ENCODE assay signal across 8 cellular contexts in genomic region chr2:203328735-203329549, GRCh38. TPM values are rescaled to one million over a fixed set of nuclear protein-coding genes. Genes with fewer than 3 reads are reported as not detected.
DNase-seq lines count a peak whose midpoint lies in the region; TF ChIP-seq lines count a peak whose summit lies in the region.

No MANE protein-coding gene starts in this region.

- peaks cover 55% of the 10 kb centered on the region for H3K79me2 ChIP-seq in Loucy (ENCODE audit: insufficient read depth, low read length)

- H3K4me2 ChIP-seq in Loucy (ENCODE audit: low read depth, low read length, poor library complexity, severe bottlenecking) = peak overlapping the region; percentile 87

- H4K20me1 ChIP-seq in Loucy (ENCODE audit: insufficient read depth, low read length, poor library complexity, severe bottlenecking) = peaks cover 32% of the 10 kb centered on the region

- peak; percentile 28 to 71 for DNase-seq in HAP-1 (ENCODE audit: low spot score in 2 of 2)
- peak; percentile 69 for DNase-seq in activated CD4-positive, CD25-positive, alpha-beta regulatory T cell treated with anti-CD3 and anti-CD28 coated beads, Interleukin-2, amount 50 U/mL, for 72 hours
- DNase-seq in dedifferentiated amniotic fluid mesenchymal stem cell (ENCODE audit: extremely low spot score) = peak; percentile 33
- DNase-seq in stimulated activated CD4-positive, alpha-beta T cell treated with anti-CD3 and anti-CD28 coated beads, Interleukin-4, amount 100 ng/mL, for 48 hours (ENCODE audit: low read depth in 2 of 2) = peak; percentile 48 to 53
- no peak for DNase-seq in NOMO-1 treated with DMSO at 0.1 percent for 48 hours (lab: John Stamatoyannopoulos, UW; ENCODE audit: unreplicated experiment)

- H3K27ac ChIP-seq in liver (ENCODE audit: low read depth in 1 of 2, low read length in 2 of 2) = peak overlapping the region; percentile 63 to 78

- no peaks in the 10 kb centered on the region for H3K9me2 ChIP-seq in Loucy (replicated peaks; ENCODE audit: low read depth, low read length)

- H3K4me3 ChIP-seq in GM12875 (ENCODE audit: low read depth, low read length) (peak overlapping the region; percentile 77), HAP-1 (peak overlapping the region; percentile 80), Loucy (ENCODE audit: low read length, poor library complexity, severe bottlenecking) (peak overlapping the region; percentile 87), liver (ENCODE audit: low read depth in 1 of 3, low read length in 3 of 3) (peak overlapping the region; percentile 74 to 100 (median 90))

- TF ChIP-seq RAD21 in liver (IDR thresholded peaks at IDR 0.05) = no peak

- 3% methylated on average over 32 of the region's 32 CpGs for WGBS in liver

- H3K36me3 ChIP-seq in HAP-1 (replicated peaks) (no peaks in the 10 kb centered on the region), Loucy (ENCODE audit: insufficient read depth, low read length) (no peaks in the 10 kb centered on the region), liver (ENCODE audit: control insufficient read depth in 4 of 4, insufficient read depth in 3 of 4, low read depth in 1 of 4, low read length in 3 of 4) (no peaks in the 10 kb centered on the region)

- peak overlapping the region; percentile 87 for H3K9ac ChIP-seq in Loucy (ENCODE audit: low read depth, low read length, poor library complexity, severe bottlenecking)
- H3K9ac ChIP-seq in liver (ENCODE audit: low read depth in 1 of 2, low read length in 2 of 2) = peak overlapping the region; percentile 56 to 84

- in situ Hi-C loops in HAP-1 (cut with MboI; ENCODE audit: low sequenced_read_pairs) = no loop called here

- no peak for TF ChIP-seq CTCF in GM12875 (IDR thresholded peaks at IDR 0.05; ENCODE audit: borderline replicate concordance, insufficient read depth, low read depth, low read length)
- TF ChIP-seq CTCF in Loucy (conservative IDR thresholded peaks at IDR 0.05; ENCODE audit: low read length) = no peak
- no peak for TF ChIP-seq CTCF in liver (IDR thresholded peaks at IDR 0.05; ENCODE audit: low read depth, low read length, missing input control)

- H3K4me1 ChIP-seq in HAP-1 (peaks cover 14% of the 10 kb centered on the region), Loucy (ENCODE audit: insufficient read depth, low read length, poor library complexity, severe bottlenecking) (peaks cover 27% of the 10 kb centered on the region), liver (ENCODE audit: control insufficient read depth in 4 of 4, insufficient read depth in 4 of 4, low read length in 3 of 4) (peaks cover 3 to 13% (median 9%) of the 10 kb centered on the region in 4 donors)

- no peaks in the 10 kb centered on the region for H3K27me3 ChIP-seq in HAP-1 (ENCODE audit: low read depth)
- H3K27me3 ChIP-seq in Loucy (ENCODE audit: insufficient read depth, low read length, poor library complexity, severe bottlenecking) = peaks cover 5% of the 10 kb centered on the region
- H3K27me3 ChIP-seq in liver (ENCODE audit: control insufficient read depth in 4 of 4, insufficient read depth in 4 of 4, low read length in 3 of 4) = no peaks in the 10 kb centered on the region

- H2AFZ ChIP-seq in Loucy (ENCODE audit: low read length) = peak overlapping the region; percentile 94

- peaks cover 3% of the 10 kb centered on the region for H3F3A ChIP-seq in Loucy (ENCODE audit: low read depth)

- H3K9me3 ChIP-seq in HAP-1 (no peaks in the 10 kb centered on the region), Loucy (ENCODE audit: insufficient read depth, low read depth, low read length) (no peaks in the 10 kb centered on the region), liver (ENCODE audit: control insufficient read depth in 4 of 4, low read length in 3 of 4) (no peaks in the 10 kb centered on the region)

TF ChIP-seq in liver, 16 proteins besides CTCF, POLR2A, EP300 and RAD21:
- TF ChIP-seq EGR1 (IDR thresholded peaks at IDR 0.05; ENCODE audit: low read depth in 2 of 2) = peak; percentile 96 to 98
- no peak for TF ChIP-seq SP1 (IDR thresholded peaks at IDR 0.05)

RNA-seq across cellular contexts. Expression of gene ABI2, which starts 0.7 kb away (rescaled TPM):
- total RNA-seq in liver = 10 to 100 TPM in 1 of 2 donors, 1 to 10 TPM in 1; 5.4 to 10.5 TPM
- 1 to 10 TPM; 6.9 to 8.4 TPM for polyA plus RNA-seq in liver
